Comparison of ENCODE assay signal across 16 cellular contexts in genomic region chr22:46813816-46814597, GRCh38. TPM values are rescaled to one million over a fixed set of nuclear protein-coding genes. Genes with fewer than 3 reads are reported as not detected.
DNase-seq lines count a peak whose midpoint lies in the region; ATAC-seq, FAIRE-seq and TF ChIP-seq lines count a peak whose summit lies in the region.
"Had no signal": no experiment of that assay in that cellular context is flagged by ENCODE, and none has a peak within 500 bp of the region (broad histone marks: within the 10 kb centered on the region; RNA-seq: fewer than 3 reads in every experiment).

No MANE protein-coding gene starts in this region.

- intact Hi-C loops in kidney (cut with DNase I), result no loop called here

- H3K36me3 ChIP-seq in bronchial epithelial cell (ENCODE audit: control insufficient read depth, insufficient read depth, low read length) (peaks cover 2% of the 10 kb centered on the region), kidney (ENCODE audit: control insufficient read depth in 1 of 2, insufficient read depth in 2 of 2, low read length in 2 of 2) (peaks cover 0 to 4% of the 10 kb centered on the region in 2 donors), thoracic aorta (no peaks in the 10 kb centered on the region)
- peaks cover 9% of the 10 kb centered on the region for H3K36me3 ChIP-seq in effector memory CD4-positive, alpha-beta T cell (ENCODE audit: control insufficient read depth, insufficient read depth, low read length)

- H3K27ac ChIP-seq in kidney (ENCODE audit: low read depth in 2 of 2, low read length in 2 of 2) (no peak overlapping the region), thoracic aorta (peak overlapping the region; percentile 65 to 72)
- no peak overlapping the region for H3K27ac ChIP-seq in effector memory CD4-positive, alpha-beta T cell (ENCODE audit: insufficient read depth, low read length, poor library complexity, severe bottlenecking)
- H3K27ac ChIP-seq: body of pancreas, skin epidermis, suprapubic skin had no signal

- TF ChIP-seq CTCF in bronchial epithelial cell (IDR thresholded peaks at IDR 0.05; ENCODE audit: insufficient read depth, low read length, severe bottlenecking) (no peak), kidney (IDR thresholded peaks at IDR 0.05; ENCODE audit: borderline replicate concordance, extremely low read depth, insufficient read depth) (no peak), thoracic aorta (IDR thresholded peaks at IDR 0.05) (no peak)

- H3K27me3 ChIP-seq in bronchial epithelial cell (ENCODE audit: control insufficient read depth, insufficient read depth, low read length), result no peaks in the 10 kb centered on the region
- H3K27me3 ChIP-seq in thoracic aorta (replicated peaks; ENCODE audit: insufficient read depth), result no peaks in the 10 kb centered on the region
- H3K27me3 ChIP-seq in effector memory CD4-positive, alpha-beta T cell (replicated peaks; ENCODE audit: control insufficient read depth, insufficient read depth, low read length, poor library complexity, severe bottlenecking), result no peaks in the 10 kb centered on the region
- H3K27me3 ChIP-seq: body of pancreas, suprapubic skin had no signal

- H3K4me3 ChIP-seq in bronchial epithelial cell (ENCODE audit: low read depth, low read length), result no peak overlapping the region
- no peak overlapping the region for H3K4me3 ChIP-seq in kidney (ENCODE audit: low read length in 2 of 2)
- H3K4me3 ChIP-seq in thoracic aorta, result no peak overlapping the region
- no peak overlapping the region for H3K4me3 ChIP-seq in effector memory CD4-positive, alpha-beta T cell (ENCODE audit: insufficient read depth, low read depth, low read length, poor library complexity, severe bottlenecking)
- H3K4me3 ChIP-seq: body of pancreas, skin epidermis, suprapubic skin had no signal

- ATAC-seq in thoracic aorta (ENCODE audit: insufficient number of reproducible peaks, low FRiP score, low read depth), result no peak
- no peak for ATAC-seq in HG03135 (IDR thresholded peaks at IDR 0.05; ENCODE audit: unreplicated experiment)
- ATAC-seq in GM21737 (IDR thresholded peaks at IDR 0.05; ENCODE audit: unreplicated experiment), result no peak
- ATAC-seq: activated T-cell treated with anti-CD3 and anti-CD28 coated beads, Interleukin-2, amount 50 U/mL, for 4 hours; body of pancreas had no signal

- no peak for FAIRE-seq in bronchial epithelial cell (lab: Jason Lieb, UNC)
- FAIRE-seq in kidney (lab: Jason Lieb, UNC), result no peak

- in situ Hi-C loops in G401 (cut with HindIII; ENCODE audit: low sequenced_read_pairs), result no loop called here

- H3K9ac ChIP-seq in kidney (ENCODE audit: low read length in 2 of 2), result no peak overlapping the region

- H3K9me3 ChIP-seq in kidney (ENCODE audit: control insufficient read depth in 1 of 2, low read length in 2 of 2) (no peaks in the 10 kb centered on the region), thoracic aorta (no peaks in the 10 kb centered on the region)
- no peaks in the 10 kb centered on the region for H3K9me3 ChIP-seq in effector memory CD4-positive, alpha-beta T cell (ENCODE audit: control insufficient read depth, low read length)
- H3K9me3 ChIP-seq: body of pancreas, suprapubic skin had no signal

- DNase-seq in HCEC 1CT (peak; percentile 27), bronchial epithelial cell (ENCODE audit: low read depth) (peak; percentile 38), kidney (peak; percentile 24), thoracic aorta (ENCODE audit: low spot score) (no peak), G401 (ENCODE audit: low spot score) (no peak)
- DNase-seq in effector memory CD4-positive, alpha-beta T cell, result no peak
- DNase-seq: activated CD4-positive, alpha-beta T cell treated with anti-CD3 and anti-CD28 coated beads for 1 hour; activated T-cell treated with anti-CD3 and anti-CD28 coated beads, Interleukin-2, amount 50 U/mL, for 4 hours; body of pancreas; immature natural killer cell; NCI-H2107; T-helper 1 cell had no signal

- H3K4me1 ChIP-seq in kidney (ENCODE audit: control insufficient read depth in 1 of 2, insufficient read depth in 1 of 2, low read depth in 1 of 2, low read length in 2 of 2) (peaks cover 16 to 21% of the 10 kb centered on the region in 2 donors), thoracic aorta (ENCODE audit: control insufficient read depth in 1 of 2, low read depth in 2 of 2) (peaks cover 22 to 45% of the 10 kb centered on the region in 2 donors)
- no peaks in the 10 kb centered on the region for H3K4me1 ChIP-seq in effector memory CD4-positive, alpha-beta T cell (ENCODE audit: control insufficient read depth, insufficient read depth, low read length, poor library complexity, severe bottlenecking)

RNA-seq across cellular contexts. Expression of gene TBC1D22A, which starts 51.6 kb away (rescaled TPM):
- 10.0 and 14.8 TPM in 2 replicates for total RNA-seq in bronchial epithelial cell
- 39.4 TPM for total RNA-seq in kidney
- 24.6 TPM for polyA plus RNA-seq in kidney (ENCODE audit: insufficient read depth, low read depth, low replicate concordance)
- 10 to 100 TPM; 28.9 to 31.3 TPM for total RNA-seq in thoracic aorta
- 11.1 and 14.1 TPM in 2 replicates for total RNA-seq in G401 (2014; rRNA removed; shearing (Covaris generic))

Comparison
In these comparisons a context has a peak if more than half of its experiments do, and no peak if none do; other contexts are left out.
1. DNase-seq: peak in HCEC 1CT (single experiment), bronchial epithelial cell (single experiment) and kidney (single experiment); none in thoracic aorta (single experiment), G401 (single experiment) and effector memory CD4-positive, alpha-beta T cell (0 of 3).
2. H3K27ac ChIP-seq: peak in thoracic aorta (2 of 2); none in kidney (0 of 2) and effector memory CD4-positive, alpha-beta T cell (single experiment).